ENCODE assay signal across 18 cellular contexts in the genomic region with DNA sequence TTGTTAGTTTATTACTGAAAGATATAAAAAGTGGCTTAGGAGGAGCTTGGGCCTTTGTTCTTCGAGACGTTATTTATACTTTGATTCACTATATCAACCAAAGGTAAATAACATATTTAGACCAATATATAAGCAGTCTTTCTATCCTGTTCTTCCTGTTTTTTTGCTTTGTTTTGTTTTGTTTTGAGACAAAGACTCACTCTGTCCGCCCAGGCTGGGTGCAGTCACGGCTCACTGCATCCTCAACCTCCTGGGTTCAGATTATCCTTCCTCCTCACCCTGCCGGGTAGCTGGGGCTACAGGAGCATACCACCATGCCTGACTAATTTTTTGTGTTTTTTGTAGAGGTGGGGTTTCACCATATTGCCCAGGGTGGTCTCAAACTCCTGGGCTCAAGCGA.
DNase-seq lines count a peak whose midpoint lies in the region; ATAC-seq and TF ChIP-seq lines count a peak whose summit lies in the region.
"Had no signal": no experiment of that assay in that cellular context is flagged by ENCODE, and none has a peak within 500 bp of the region (broad histone marks: within the 10 kb centered on the region; RNA-seq: fewer than 3 reads in every experiment).

No MANE protein-coding gene starts in this region.

- no peaks in the 10 kb centered on the region for H3K27me3 ChIP-seq in BLaER1
- no peaks in the 10 kb centered on the region for H3K27me3 ChIP-seq in CD8-positive, alpha-beta memory T cell (ENCODE audit: insufficient read depth, low read length, poor library complexity, severe bottlenecking)
- H3K27me3 ChIP-seq: dorsolateral prefrontal cortex, vagina had no signal

- H3K4me1 Mint-ChIP-seq in IgD-negative memory B cell: peaks cover 6 to 15% (median 9%) of the 10 kb centered on the region in 3 donors
- peaks cover 19 to 23% (median 19%) of the 10 kb centered on the region in 3 donors for H3K4me1 Mint-ChIP-seq in CD8-positive, alpha-beta memory T cell

- H3K9me3 ChIP-seq in BLaER1: no peaks in the 10 kb centered on the region
- no peaks in the 10 kb centered on the region for H3K9me3 ChIP-seq in CD8-positive, alpha-beta memory T cell (ENCODE audit: low read length)
- H3K9me3 ChIP-seq: vagina had no signal

- ATAC-seq in GM18505 (IDR thresholded peaks at IDR 0.05; ENCODE audit: unreplicated experiment): peak; percentile 80
- no peak for ATAC-seq in GM18511 (IDR thresholded peaks at IDR 0.05; ENCODE audit: unreplicated experiment)
- ATAC-seq: HCT116 had no signal

- no peak overlapping the region for H3K4me3 ChIP-seq in BLaER1
- no peak overlapping the region for H3K4me3 ChIP-seq in CD8-positive, alpha-beta memory T cell (ENCODE audit: low read length)
- H3K4me3 ChIP-seq: dorsolateral prefrontal cortex, PC-9, vagina had no signal

- no peaks in the 10 kb centered on the region for H3K27me3 Mint-ChIP-seq in IgD-negative memory B cell
- H3K27me3 Mint-ChIP-seq in CD8-positive, alpha-beta memory T cell: no peaks in the 10 kb centered on the region

- TF ChIP-seq POLR2A in GM18505 (IDR thresholded peaks at IDR 0.05; ENCODE audit: borderline replicate concordance, extremely low read depth, insufficient read depth, insufficient read length): no peak

- DNase-seq in left kidney (ENCODE audit: low read depth, low spot score) (peak; percentile 75), NCI-H1092 (lab: John Stamatoyannopoulos, UW) (no peak)
- DNase-seq in CD8-positive, alpha-beta memory T cell: no peak
- DNase-seq in activated CD8-positive, alpha-beta memory T cell treated with anti-CD3 and anti-CD28 coated beads, Interleukin-2, amount 50 U/mL, for 48 hours: no peak
- DNase-seq: activated CD4-positive, alpha-beta T cell treated with anti-CD3 and anti-CD28 coated beads for 4 hours; dorsolateral prefrontal cortex; mesendoderm; NCI-H2171 treated with DMSO at 0.1 percent for 48 hours; PC-9; posterior cingulate gyrus; T-helper 1 cell had no signal

- POLR2A ChIA-PET in CD8-positive, alpha-beta memory T cell (lab: Charles Lee): no interaction called here

- peak overlapping the region in 3 of 4 donors; percentile 34 to 89 (median 70) for H3K4me3 Mint-ChIP-seq in IgD-negative memory B cell
- H3K4me3 Mint-ChIP-seq in CD8-positive, alpha-beta memory T cell: no peak overlapping the region
- H3K4me3 Mint-ChIP-seq: activated T-helper 1 cell treated with anti-CD3 and anti-CD28 coated beads, Interleukin-12 subunit alpha, Interleukin-12 subunit beta, Interleukin-2, Interleukin-4 antibody, amounts not matched to agents 30 ng/mL and 10 ng/mL and 1 ng/mL, durations not matched to agents 14 hours and 24 hours and 36 hours had no signal

- peaks cover 11% of the 10 kb centered on the region for H3K4me1 ChIP-seq in BLaER1
- H3K4me1 ChIP-seq in CD8-positive, alpha-beta memory T cell (ENCODE audit: insufficient read depth, low read length): peaks cover 8% of the 10 kb centered on the region
- H3K4me1 ChIP-seq: vagina had no signal

- H3K27ac Mint-ChIP-seq in IgD-negative memory B cell: peak overlapping the region; percentile 45 to 69 (median 59)
- H3K27ac Mint-ChIP-seq in CD8-positive, alpha-beta memory T cell: peak overlapping the region in 3 of 8 donors; percentile 11 to 82 (median 33)
- H3K27ac Mint-ChIP-seq: activated T-helper 1 cell treated with anti-CD3 and anti-CD28 coated beads, Interleukin-12 subunit alpha, Interleukin-12 subunit beta, Interleukin-2, Interleukin-4 antibody, amounts not matched to agents 30 ng/mL and 10 ng/mL and 1 ng/mL, durations not matched to agents 14 hours and 24 hours and 36 hours had no signal

- H3K9ac ChIP-seq in BLaER1: no peak overlapping the region

- H3K9me3 Mint-ChIP-seq in IgD-negative memory B cell: no peaks in the 10 kb centered on the region
- H3K9me3 Mint-ChIP-seq in CD8-positive, alpha-beta memory T cell: no peaks in the 10 kb centered on the region
- H3K9me3 Mint-ChIP-seq: activated T-helper 1 cell treated with anti-CD3 and anti-CD28 coated beads, Interleukin-12 subunit alpha, Interleukin-12 subunit beta, Interleukin-2, Interleukin-4 antibody, amounts not matched to agents 30 ng/mL and 10 ng/mL and 1 ng/mL, durations not matched to agents 14 hours and 24 hours and 36 hours had no signal

- no peaks in the 10 kb centered on the region for H4K20me1 ChIP-seq in BLaER1

- CTCF ChIA-PET in CD8-positive, alpha-beta memory T cell (lab: Charles Lee): interaction anchor here (1.0 to 1.4 kb wide), 2 partner anchors 43 to 67 kb away, joined by 3 to 6 read pairs; a partner anchor contains a TSS

- peak overlapping the region; percentile 67 for H3K27ac ChIP-seq in BLaER1
- no peak overlapping the region for H3K27ac ChIP-seq in CD8-positive, alpha-beta memory T cell (ENCODE audit: low read depth, low read length)
- H3K27ac ChIP-seq: PC-9, vagina had no signal

- H3K4me2 ChIP-seq in BLaER1: peak overlapping the region; percentile 72
- H3K4me2 ChIP-seq: PC-9 had no signal

- peaks cover 76% of the 10 kb centered on the region for H3K36me3 ChIP-seq in BLaER1
- peaks cover 52% of the 10 kb centered on the region for H3K36me3 ChIP-seq in CD8-positive, alpha-beta memory T cell (ENCODE audit: insufficient read depth, low read length)

- H3K36me3 Mint-ChIP-seq in IgD-negative memory B cell: peaks cover 11% of the 10 kb centered on the region
- peaks cover 5 to 83% (median 9%) of the 10 kb centered on the region in 3 donors for H3K36me3 Mint-ChIP-seq in CD8-positive, alpha-beta memory T cell

Comparison
In these comparisons a context has a peak if more than half of its experiments do, and no peak if none do; other contexts are left out.
1. H3K4me3 Mint-ChIP-seq: peak in IgD-negative memory B cell (3 of 4); none in CD8-positive, alpha-beta memory T cell (0 of 7).